12 cellular contexts compared by ENCODE assay signal in the genomic region with DNA sequence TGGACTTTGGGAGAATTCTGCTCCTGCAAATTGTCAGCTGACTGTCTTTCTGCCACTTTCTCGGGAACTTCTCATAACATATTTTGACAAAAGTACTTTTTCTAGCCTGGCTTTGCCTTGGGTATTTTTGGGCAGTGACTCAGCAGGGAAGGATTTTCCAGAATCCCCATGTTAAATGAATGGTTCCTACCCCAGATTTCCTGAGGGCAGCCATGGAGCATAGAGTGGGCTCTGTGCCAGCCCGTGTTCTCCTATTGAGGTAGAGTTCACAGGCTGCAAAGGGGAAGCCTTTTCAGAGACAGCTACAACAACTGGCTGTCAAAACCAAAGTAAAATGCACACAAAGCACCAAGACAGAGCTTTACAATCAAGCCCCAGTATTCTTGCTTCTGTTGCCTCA. TPM values are rescaled to one million over a fixed set of nuclear protein-coding genes. Genes with fewer than 3 reads are reported as not detected.
DNase-seq lines count a peak whose midpoint lies in the region; ATAC-seq and TF ChIP-seq lines count a peak whose summit lies in the region.
"Had no signal": no experiment of that assay in that cellular context is flagged by ENCODE, and none has a peak within 500 bp of the region (broad histone marks: within the 10 kb centered on the region; RNA-seq: fewer than 3 reads in every experiment).

No MANE protein-coding gene starts in this region.

- peak overlapping the region; percentile 14 to 73 for H3K27ac ChIP-seq in thoracic aorta
- H3K27ac ChIP-seq: 22Rv1, body of pancreas had no signal

- no peaks in the 10 kb centered on the region for H3K27me3 Mint-ChIP-seq in T-helper 1 cell treated with Interleukin-12 subunit alpha and Interleukin-12 subunit beta and Interleukin-4 antibody, amounts not matched to agents 30 μg/mL and 1 μg/mL, for 36 hours (ENCODE audit: low read depth)

- ATAC-seq in left cardiac atrium: peak in 1 of 2 donors; percentile 44
- peak; percentile 55 for ATAC-seq in thoracic aorta (ENCODE audit: insufficient number of reproducible peaks, low FRiP score, low read depth)
- no peak for ATAC-seq in GM21717 (IDR thresholded peaks at IDR 0.05; ENCODE audit: unreplicated experiment)
- ATAC-seq: body of pancreas had no signal

- DNase-seq in T-helper 1 cell: no peak
- peak; percentile 71 for DNase-seq in adipocyte (ENCODE audit: low read depth)
- DNase-seq in left cardiac atrium: peak; percentile 83
- DNase-seq in thoracic aorta (ENCODE audit: low spot score): peak; percentile 27
- no peak for DNase-seq in NCI-H146 treated with DMSO at 0.1 percent for 48 hours (lab: John Stamatoyannopoulos, UW; ENCODE audit: unreplicated experiment)
- DNase-seq in putamen (ENCODE audit: low spot score): no peak
- DNase-seq: NCI-H446 had no signal

- H3K9ac ChIP-seq in adipocyte (ENCODE audit: low read length): no peak overlapping the region

- TF ChIP-seq CTCF in thoracic aorta (IDR thresholded peaks at IDR 0.05): no peak

- H3K27me3 ChIP-seq in adipocyte (replicated peaks; ENCODE audit: control insufficient read depth, insufficient read depth, low read length): no peaks in the 10 kb centered on the region
- H3K27me3 ChIP-seq in thoracic aorta (replicated peaks; ENCODE audit: insufficient read depth): no peaks in the 10 kb centered on the region
- H3K27me3 ChIP-seq: body of pancreas had no signal

- H3K36me3 ChIP-seq in adipocyte (ENCODE audit: control insufficient read depth, insufficient read depth, low read length, severe bottlenecking) (no peaks in the 10 kb centered on the region), thoracic aorta (no peaks in the 10 kb centered on the region)

- intact Hi-C loops in left cardiac atrium (cut with DNase I): no loop called here

- H3K9me3 Mint-ChIP-seq in T-helper 1 cell treated with Interleukin-12 subunit alpha and Interleukin-12 subunit beta and Interleukin-4 antibody, amounts not matched to agents 30 μg/mL and 1 μg/mL, for 36 hours: no peaks in the 10 kb centered on the region

- H3K4me3 Mint-ChIP-seq in T-helper 1 cell treated with Interleukin-12 subunit alpha and Interleukin-12 subunit beta and Interleukin-4 antibody, amounts not matched to agents 30 μg/mL and 1 μg/mL, for 36 hours: no peak overlapping the region

- H3K36me3 Mint-ChIP-seq in T-helper 1 cell treated with Interleukin-12 subunit alpha and Interleukin-12 subunit beta and Interleukin-4 antibody, amounts not matched to agents 30 μg/mL and 1 μg/mL, for 36 hours (ENCODE audit: low read depth): peaks cover 68% of the 10 kb centered on the region

- H3K4me1 ChIP-seq in adipocyte (ENCODE audit: control insufficient read depth, insufficient read depth, low read length) (peaks cover 30% of the 10 kb centered on the region), thoracic aorta (ENCODE audit: control insufficient read depth in 1 of 2, low read depth in 2 of 2) (peaks cover 20 to 28% of the 10 kb centered on the region in 2 donors)
- H3K4me1 ChIP-seq: body of pancreas had no signal

- H3K27ac Mint-ChIP-seq in T-helper 1 cell treated with Interleukin-12 subunit alpha and Interleukin-12 subunit beta and Interleukin-4 antibody, amounts not matched to agents 30 μg/mL and 1 μg/mL, for 36 hours: peak overlapping the region; percentile 37
- H3K27ac Mint-ChIP-seq: progenitor cell of endocrine pancreas had no signal

- H3K4me1 Mint-ChIP-seq in T-helper 1 cell treated with Interleukin-12 subunit alpha and Interleukin-12 subunit beta and Interleukin-4 antibody, amounts not matched to agents 30 μg/mL and 1 μg/mL, for 36 hours (ENCODE audit: low read depth): peaks cover 39% of the 10 kb centered on the region

- H3K9me3 ChIP-seq in adipocyte (ENCODE audit: control insufficient read depth, low read length): no peaks in the 10 kb centered on the region
- H3K9me3 ChIP-seq in thoracic aorta: no peaks in the 10 kb centered on the region
- H3K9me3 ChIP-seq: body of pancreas had no signal

- no peak overlapping the region for H3K4me3 ChIP-seq in adipocyte (ENCODE audit: low read length)
- H3K4me3 ChIP-seq in thoracic aorta: peak overlapping the region; percentile 20
- H3K4me3 ChIP-seq: body of pancreas had no signal

RNA-seq across cellular contexts. Expression of gene BMP10, which starts 59.8 kb away (rescaled TPM):
- 10 to 100 TPM in 1 of 2 donors, under 1 TPM in 1; 0.27 to 36.7 TPM for total RNA-seq in left cardiac atrium
- total RNA-seq in thoracic aorta: not detected
- total RNA-seq: body of pancreas, progenitor cell of endocrine pancreas had no signal

Comparison
In these comparisons a context has a peak if more than half of its experiments do, and no peak if none do; other contexts are left out.
1. DNase-seq: peak in adipocyte (single experiment), left cardiac atrium (single experiment) and thoracic aorta (single experiment); none in T-helper 1 cell (0 of 5), NCI-H146 treated with DMSO at 0.1 percent for 48 hours (single experiment) and putamen (single experiment).